8 cellular contexts compared by ENCODE assay signal in the genomic region with DNA sequence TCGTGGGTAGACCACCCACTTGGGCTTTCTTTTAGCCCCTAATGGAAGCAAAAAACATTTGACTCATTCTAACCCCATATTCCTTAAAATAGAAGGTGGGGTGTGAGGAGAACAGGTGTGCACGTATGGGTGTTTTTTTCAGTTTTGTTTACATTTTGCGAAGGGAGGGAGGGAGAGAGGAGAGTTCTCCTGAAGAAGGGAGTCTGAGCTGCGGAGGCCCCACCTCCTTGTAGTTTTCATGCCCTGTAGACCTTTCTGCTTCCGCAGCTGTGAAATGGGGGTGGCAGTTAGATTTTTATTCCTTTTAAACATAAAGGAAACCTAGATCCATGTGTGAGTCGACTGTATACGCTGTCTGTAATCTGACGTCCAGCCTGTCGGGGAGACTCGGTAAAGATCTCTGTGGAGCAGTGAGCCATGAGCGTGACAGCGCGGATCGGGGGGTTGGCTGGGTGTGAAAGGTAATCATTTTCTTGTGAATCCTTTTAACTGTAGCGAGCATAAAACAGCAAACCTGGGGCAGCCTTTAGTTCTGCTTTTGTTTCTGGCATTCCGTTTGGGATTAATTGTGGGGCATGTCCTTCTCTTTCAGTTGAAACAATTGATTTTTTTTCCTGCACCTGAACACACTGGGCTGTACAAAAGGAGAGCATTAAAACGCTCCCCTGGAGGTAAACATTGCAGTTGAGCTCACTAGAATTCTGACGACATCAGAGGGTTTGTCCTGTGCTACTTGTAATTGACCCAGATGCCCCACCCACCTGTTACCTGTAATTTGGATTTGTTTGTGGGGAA. TPM values are rescaled to one million over a fixed set of nuclear protein-coding genes. Genes with fewer than 3 reads are reported as not detected.
DNase-seq lines count a peak whose midpoint lies in the region; ATAC-seq and TF ChIP-seq lines count a peak whose summit lies in the region.

No MANE protein-coding gene starts in this region.

- peaks cover 4% of the 10 kb centered on the region for H3K4me1 ChIP-seq in mesendoderm (ENCODE audit: control insufficient read depth, low read depth, low read length)

- H3K79me1 ChIP-seq in mesendoderm (ENCODE audit: low read length), result peaks cover 25% of the 10 kb centered on the region

- no peak overlapping the region for H2AK5ac ChIP-seq in mesendoderm (ENCODE audit: low read length)

- H2BK15ac ChIP-seq in mesendoderm (replicated peaks; ENCODE audit: low read depth), result no peak overlapping the region

- H3K27ac ChIP-seq in brain microvascular endothelial cell (no peak overlapping the region), mesendoderm (ENCODE audit: low read depth, low read length) (no peak overlapping the region)

- no CpG with 5 or more reads among the region's 18 CpGs for WGBS in mesendoderm (ENCODE audit: extremely low coverage, insufficient coverage, low lambda C conversion rate)

- H3K27me3 ChIP-seq in brain microvascular endothelial cell (replicated peaks), result no peaks in the 10 kb centered on the region
- no peaks in the 10 kb centered on the region for H3K27me3 ChIP-seq in mesendoderm (ENCODE audit: insufficient read depth, low read length, poor library complexity)

- H3K79me2 ChIP-seq in mesendoderm (ENCODE audit: control insufficient read depth, insufficient read depth, low read length), result peaks cover 63% of the 10 kb centered on the region

- H3K4me2 ChIP-seq in mesendoderm (ENCODE audit: low read length), result peak overlapping the region; percentile 69

- no peak overlapping the region for H3K23ac ChIP-seq in mesendoderm (ENCODE audit: low read length)

- H3K9ac ChIP-seq in mesendoderm (ENCODE audit: low read length), result peak overlapping the region; percentile 62

- no peak overlapping the region for H3K18ac ChIP-seq in mesendoderm (ENCODE audit: low read length)

- in situ Hi-C loops in brain microvascular endothelial cell (cut with HindIII; ENCODE audit: low pct_ligation_motif_present, low sequenced_read_pairs), result no loop called here

- no peak overlapping the region for H2BK5ac ChIP-seq in mesendoderm (ENCODE audit: low read length)

- TF ChIP-seq CTCF in brain microvascular endothelial cell (IDR thresholded peaks at IDR 0.05; ENCODE audit: low read depth, low read length, missing control alignments), result no peak

- DNase-seq in DMS53 treated with DMSO at 0.1 percent for 48 hours (lab: John Stamatoyannopoulos, UW; ENCODE audit: unreplicated experiment) (peak; percentile 48), NCI-H1105 (lab: John Stamatoyannopoulos, UW) (peak; percentile 13), brain microvascular endothelial cell (no peak), mesendoderm (no peak), inferior parietal cortex (ENCODE audit: extremely low spot score) (no peak)

- no peak overlapping the region for H4K8ac ChIP-seq in mesendoderm (ENCODE audit: low read depth, low read length)

- peak overlapping the region; percentile 77 for H3K4me3 ChIP-seq in brain microvascular endothelial cell (ENCODE audit: low read depth, low read length)
- H3K4me3 ChIP-seq in mesendoderm (ENCODE audit: low read length), result peak overlapping the region; percentile 18

- no peak for ATAC-seq in GM21447 (IDR thresholded peaks at IDR 0.05; ENCODE audit: unreplicated experiment)
- no peak for ATAC-seq in HG03159 (IDR thresholded peaks at IDR 0.05; ENCODE audit: unreplicated experiment)
- no peak for ATAC-seq in HG02610 (IDR thresholded peaks at IDR 0.05; ENCODE audit: unreplicated experiment)

- H3K36me3 ChIP-seq in brain microvascular endothelial cell (replicated peaks) (peaks cover 7% of the 10 kb centered on the region), mesendoderm (ENCODE audit: control insufficient read depth, insufficient read depth, low read length) (no peaks in the 10 kb centered on the region)

- H2BK120ac ChIP-seq in mesendoderm (ENCODE audit: low read depth, low read length), result no peak overlapping the region

- no peak overlapping the region for H3K4ac ChIP-seq in mesendoderm (ENCODE audit: low read depth, low read length)

- no peak overlapping the region for H4K5ac ChIP-seq in mesendoderm (ENCODE audit: low read length)

- H3K56ac ChIP-seq in mesendoderm (ENCODE audit: low read length), result peak overlapping the region; percentile 58

RNA-seq across cellular contexts. Expression of a gene that starts 2.3 kb away (rescaled TPM):
- polyA plus RNA-seq in mesendoderm (2013, experiment 1 of 2), result 26.9 TPM
- 25.8 TPM for polyA plus RNA-seq in mesendoderm (2013, experiment 2 of 2)

RNA-seq across cellular contexts. Expression of a gene that starts 42.9 kb away (rescaled TPM):
- 0.01 TPM for polyA plus RNA-seq in mesendoderm (2013, experiment 1 of 2)
- polyA plus RNA-seq in mesendoderm (2013, experiment 2 of 2), result 0.03 TPM

Comparison
In these comparisons a context has a peak if more than half of its experiments do, and no peak if none do; other contexts are left out.
1. DNase-seq: peak in DMS53 treated with DMSO at 0.1 percent for 48 hours (single experiment) and NCI-H1105 (single experiment); none in brain microvascular endothelial cell (single experiment), mesendoderm (single experiment) and inferior parietal cortex (single experiment).